1 cellular context compared by ENCODE assay signal in genomic region chr5:95956900-95957293, GRCh38.
TF ChIP-seq lines count a peak whose summit lies in the region.

No MANE protein-coding gene starts in this region.

TF ChIP-seq in HepG2, 621 proteins besides CTCF, POLR2A, EP300 and RAD21 (continued from another document and continues in another):
- TF ChIP-seq KDM3A (CRISPR knock-in tag; IDR thresholded peaks at IDR 0.05; ENCODE audit: low read depth) (no peak), TBX2 (CRISPR knock-in tag; IDR thresholded peaks at IDR 0.05; ENCODE audit: borderline replicate concordance) (no peak), SETDB1 (CRISPR knock-in tag; IDR thresholded peaks at IDR 0.05; ENCODE audit: borderline replicate concordance) (no peak), ARHGAP35 (CRISPR knock-in tag; IDR thresholded peaks at IDR 0.05; ENCODE audit: borderline replicate concordance) (no peak), RBM22 (optimal IDR thresholded peaks at IDR 0.05; ENCODE audit: low read length) (no peak), ZFY (CRISPR knock-in tag; IDR thresholded peaks at IDR 0.05) (no peak), ARID4A (CRISPR knock-in tag; IDR thresholded peaks at IDR 0.05; ENCODE audit: borderline replicate concordance) (no peak; the same call in 1 of the 2 replicates), PCBP1 (IDR thresholded peaks at IDR 0.05; ENCODE audit: borderline replicate concordance, low read depth, low read length) (no peak), ZNF451 (CRISPR knock-in tag; IDR thresholded peaks at IDR 0.05) (no peak), ZSCAN21 (CRISPR knock-in tag; IDR thresholded peaks at IDR 0.05; ENCODE audit: borderline replicate concordance) (no peak), SAP130 (CRISPR knock-in tag; IDR thresholded peaks at IDR 0.05; ENCODE audit: low read depth) (peak; percentile 73), TRIM22 (IDR thresholded peaks at IDR 0.05) (no peak), ZNF468 (CRISPR knock-in tag; IDR thresholded peaks at IDR 0.05) (no peak), KLF6 (CRISPR knock-in tag; IDR thresholded peaks at IDR 0.05) (no peak), RAD51 (IDR thresholded peaks at IDR 0.05; ENCODE audit: borderline replicate concordance) (no peak), ZNF878 (CRISPR knock-in tag; IDR thresholded peaks at IDR 0.05) (no peak), NR1H2 (CRISPR knock-in tag; IDR thresholded peaks at IDR 0.05; ENCODE audit: borderline replicate concordance, low read depth) (no peak), RFX1 (IDR thresholded peaks at IDR 0.05) (no peak), TRAFD1 (CRISPR knock-in tag; IDR thresholded peaks at IDR 0.05; ENCODE audit: borderline replicate concordance) (no peak), ZBTB43 (CRISPR knock-in tag; conservative IDR thresholded peaks at IDR 0.05) (no peak), E2F1 (CRISPR knock-in tag; IDR thresholded peaks at IDR 0.05) (no peak), ZNF414 (CRISPR knock-in tag; IDR thresholded peaks at IDR 0.05) (no peak), CCAR2 (optimal IDR thresholded peaks at IDR 0.05; ENCODE audit: low read depth, low read length) (no peak), ZNF749 (CRISPR knock-in tag; IDR thresholded peaks at IDR 0.05; ENCODE audit: borderline replicate concordance) (no peak), ZNF343 (CRISPR knock-in tag; IDR thresholded peaks at IDR 0.05) (no peak), NCOA2 (CRISPR knock-in tag; IDR thresholded peaks at IDR 0.05) (peak; percentile 61; the same call in 1 of the 2 replicates), ZFP82 (CRISPR knock-in tag; IDR thresholded peaks at IDR 0.05; ENCODE audit: borderline replicate concordance) (no peak), ZNF18 (CRISPR knock-in tag; IDR thresholded peaks at IDR 0.05; ENCODE audit: insufficient replicate concordance) (no peak), IRF2 (CRISPR knock-in tag; IDR thresholded peaks at IDR 0.05) (no peak), ZNF530 (CRISPR knock-in tag; IDR thresholded peaks at IDR 0.05; ENCODE audit: low read depth) (no peak), REST (IDR thresholded peaks at IDR 0.05; ENCODE audit: borderline replicate concordance in 1 of 2, low read depth in 1 of 2, low read length in 2 of 2) (0 out of 4 replicates have a peak, but pooled peaks of 1 of the 2 experiments have one; percentile 22), TBP (CRISPR knock-in tag; IDR thresholded peaks at IDR 0.05) (no peak), HOMEZ (CRISPR knock-in tag; IDR thresholded peaks at IDR 0.05; ENCODE audit: low read depth) (no peak), ZNF740 (CRISPR knock-in tag; IDR thresholded peaks at IDR 0.05) (no peak), TFAP4 (IDR thresholded peaks at IDR 0.05; ENCODE audit: borderline replicate concordance, low read depth) (no peak), ZFX (CRISPR knock-in tag; IDR thresholded peaks at IDR 0.05; ENCODE audit: low read depth) (no peak), ZMYM4 (CRISPR knock-in tag; IDR thresholded peaks at IDR 0.05) (no peak), NCOA1 (CRISPR knock-in tag; IDR thresholded peaks at IDR 0.05) (no peak), CENPX (CRISPR knock-in tag; IDR thresholded peaks at IDR 0.05) (no peak), KAT2B (IDR thresholded peaks at IDR 0.05; ENCODE audit: borderline replicate concordance, low read depth, low read length) (no peak), ZNF569 (CRISPR knock-in tag; IDR thresholded peaks at IDR 0.05; ENCODE audit: borderline replicate concordance) (no peak)
